29 cellular contexts compared by ENCODE assay signal in the genomic region with DNA sequence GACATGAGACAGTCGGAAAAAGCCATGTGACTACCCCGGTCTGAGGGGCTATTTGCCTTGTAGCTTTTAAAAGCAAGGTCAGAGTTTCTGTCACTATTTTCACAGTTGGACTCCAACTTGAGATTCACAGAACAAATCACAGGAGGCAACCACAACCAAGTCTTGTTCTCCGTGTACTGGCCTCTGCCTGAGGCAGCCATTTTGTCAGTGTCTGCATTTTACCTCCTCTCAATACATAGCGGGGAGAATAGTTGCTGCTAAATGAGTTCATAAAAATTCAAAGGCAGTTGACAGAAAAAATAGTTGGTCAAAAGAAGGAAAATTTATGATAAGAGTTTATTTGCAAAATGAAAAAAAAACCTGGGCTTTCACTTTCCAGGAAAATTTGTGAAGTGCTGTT.
"Had no signal": no experiment of that assay in that cellular context is flagged by ENCODE, and none has a peak within 500 bp of the region (broad histone marks: within the 10 kb centered on the region; RNA-seq: fewer than 3 reads in every experiment).

No MANE protein-coding gene starts in this region.

- H3K4me2 ChIP-seq: KMS-11 had no signal

- H3K36me3 ChIP-seq: adrenal gland, breast epithelium, Peyer's patch had no signal

- H3K4me1 ChIP-seq: adrenal gland, body of pancreas, breast epithelium, Peyer's patch had no signal

- H3K9ac ChIP-seq: KMS-11 had no signal

- H3K27me3 ChIP-seq: adrenal gland, body of pancreas, breast epithelium, Peyer's patch had no signal

- H3K9me3 ChIP-seq: adrenal gland, body of pancreas, breast epithelium, Peyer's patch had no signal

- H3K27ac ChIP-seq: adrenal gland, body of pancreas, breast epithelium, KMS-11, Peyer's patch had no signal

- FAIRE-seq: astrocyte, TTC549 had no signal

- ATAC-seq: activated CD4-positive, alpha-beta T cell treated with anti-CD3 and anti-CD28 coated beads for 36 hours; activated naive CD4-positive, alpha-beta T cell treated with anti-CD3 and anti-CD28 coated beads, Interleukin-2, amount 50 U/mL, for 72 hours; activated T-cell treated with anti-CD3 and anti-CD28 coated beads, Interleukin-2, amount 50 U/mL, for 4 hours; body of pancreas had no signal

- DNase-seq: activated CD4-positive, alpha-beta memory T cell treated with anti-CD3 and anti-CD28 coated beads for 36 hours; activated CD4-positive, alpha-beta T cell treated with anti-CD3 and anti-CD28 coated beads for 36 hours; activated CD4-positive, alpha-beta T cell treated with anti-CD3 and anti-CD28 coated beads, Interleukin-2, amount 50 U/mL, for 1 hour; activated CD8-positive, alpha-beta memory T cell treated with anti-CD3 and anti-CD28 coated beads, Interleukin-2, amount 50 U/mL, for 4 hours; activated gamma-delta T cell treated with Interleukin-2 at 50 U/mL for 16 hours; activated naive CD4-positive, alpha-beta T cell treated with anti-CD3 and anti-CD28 coated beads for 36 hours; activated T-cell treated with anti-CD3 and anti-CD28 coated beads for 4 hours; activated T-cell treated with anti-CD3 and anti-CD28 coated beads, Interleukin-2, amount 50 U/mL, for 4 hours; adrenal gland; body of pancreas; NCI-H1092 treated with DMSO at 0.1 percent for 48 hours; NCI-H1417; NCI-H187 treated with DMSO at 0.1 percent for 48 hours; NCI-H2081; NCI-H2171 treated with DMSO at 0.1 percent for 48 hours; NCI-H2227 treated with DMSO at 0.1 percent for 48 hours; NCI-H446; NCI-H524; NCI-H69; NCI-H82; Peyer's patch; RPMI8226; SIG-M5; T1000 had no signal

- H3K4me3 ChIP-seq: adrenal gland, body of pancreas, breast epithelium, Peyer's patch had no signal
